ENCODE assay signal across 9 cellular contexts in genomic region chr6:132400641-132401119, GRCh38. TPM values are rescaled to one million over a fixed set of nuclear protein-coding genes. Genes with fewer than 3 reads are reported as not detected.
DNase-seq lines count a peak whose midpoint lies in the region; ATAC-seq, FAIRE-seq and TF ChIP-seq lines count a peak whose summit lies in the region.
"Had no signal": no experiment of that assay in that cellular context is flagged by ENCODE, and none has a peak within 500 bp of the region (broad histone marks: within the 10 kb centered on the region; RNA-seq: fewer than 3 reads in every experiment).

No MANE protein-coding gene starts in this region.

- H3K4me1 Mint-ChIP-seq in T-helper 17 cell = peaks cover 4% of the 10 kb centered on the region

- no peak overlapping the region for H3K27ac Mint-ChIP-seq in T-helper 17 cell

- H3K36me3 ChIP-seq in left ventricle myocardium inferior = no peaks in the 10 kb centered on the region

- intact Hi-C loops in left ventricle myocardium inferior (cut with micrococcal nuclease) = no loop called here

- TF ChIP-seq CTCF in left ventricle myocardium inferior (IDR thresholded peaks at IDR 0.05; ENCODE audit: borderline replicate concordance) = no peak

- H3K4me3 ChIP-seq in left ventricle myocardium inferior (peak overlapping the region; percentile 74), skin epidermis (peak overlapping the region; percentile 48 to 67 (median 58))

- H3K27me3 ChIP-seq in left ventricle myocardium inferior (ENCODE audit: low read depth) = peaks cover 84% of the 10 kb centered on the region

- H3K9me3 ChIP-seq in T-helper 17 cell (ENCODE audit: control insufficient read depth, low read length, poor library complexity, severe bottlenecking) (no peaks in the 10 kb centered on the region), left ventricle myocardium inferior (replicated peaks) (peaks cover 9% of the 10 kb centered on the region)

- peak; percentile 33 for DNase-seq in DMS53 (lab: John Stamatoyannopoulos, UW)
- no peak for DNase-seq in DMS53 treated with DMSO at 0.1 percent for 48 hours (lab: John Stamatoyannopoulos, UW; ENCODE audit: unreplicated experiment)
- no peak for DNase-seq in T-helper 17 cell
- DNase-seq in left ventricle myocardium inferior = no peak
- no peak for DNase-seq in urothelium cell line (ENCODE audit: low spot score)
- DNase-seq in activated naive CD4-positive, alpha-beta T cell treated with Interleukin-2 at 50 U/mL for 16 hours = no peak
- DNase-seq in medulla oblongata (ENCODE audit: extremely low spot score) = no peak

- no peak for ATAC-seq in T-helper 17 cell

- peaks cover 43% of the 10 kb centered on the region for H3K27me3 Mint-ChIP-seq in T-helper 17 cell

- peak overlapping the region; percentile 81 for H3K4me3 Mint-ChIP-seq in T-helper 17 cell

- peaks cover 12% of the 10 kb centered on the region for H3K4me1 ChIP-seq in left ventricle myocardium inferior

- peak overlapping the region; percentile 51 for H3K27ac ChIP-seq in left ventricle myocardium inferior (replicated peaks)
- peak overlapping the region in 20 of 21 experiments; percentile 17 to 84 (median 62) for H3K27ac ChIP-seq in skin epidermis

- no peak for FAIRE-seq in urothelium cell line (lab: Jason Lieb, UNC)
- FAIRE-seq: A204.1 had no signal

- peaks cover 2% of the 10 kb centered on the region for H3K36me3 Mint-ChIP-seq in T-helper 17 cell (ENCODE audit: low read depth)

RNA-seq across cellular contexts. Expression of gene MOXD1, which starts 0.6 kb away (rescaled TPM):
- total RNA-seq in T-helper 17 cell (not detected), left ventricle myocardium inferior (3.4 TPM)
